18 cellular contexts compared by ENCODE assay signal in the genomic region with DNA sequence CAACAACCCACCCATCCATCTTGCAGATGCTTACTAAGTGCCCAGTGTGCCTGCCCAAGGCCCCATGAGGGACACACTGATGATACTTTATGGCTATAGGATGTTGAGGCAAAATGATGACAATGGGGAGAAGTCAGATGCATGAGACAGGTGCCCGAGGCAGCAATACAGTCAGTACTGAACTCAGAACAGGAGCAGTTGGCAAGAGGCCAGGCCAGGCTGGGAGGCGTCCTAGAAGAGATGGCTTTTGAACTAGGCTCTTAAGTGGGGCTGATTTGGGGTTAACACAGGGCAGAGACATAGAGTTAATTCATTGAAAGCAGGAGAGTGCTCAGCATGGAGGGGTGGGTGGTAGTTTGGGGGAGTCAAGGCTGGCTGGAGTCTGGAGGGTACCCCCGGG. TPM values are rescaled to one million over a fixed set of nuclear protein-coding genes. Genes with fewer than 3 reads are reported as not detected.
DNase-seq lines count a peak whose midpoint lies in the region; ATAC-seq, FAIRE-seq and TF ChIP-seq lines count a peak whose summit lies in the region.
"Had no signal": no experiment of that assay in that cellular context is flagged by ENCODE, and none has a peak within 500 bp of the region (broad histone marks: within the 10 kb centered on the region; RNA-seq: fewer than 3 reads in every experiment).

No MANE protein-coding gene starts in this region.

- TF ChIP-seq POLR2A in HepG2 (IDR thresholded peaks at IDR 0.05; ENCODE audit: insufficient read depth in 1 of 2, low read depth in 2 of 2, low read length in 2 of 2) (no peak), right lobe of liver (IDR thresholded peaks at IDR 0.05) (no peak)

- H3K4me1 ChIP-seq in HepG2 (ENCODE audit: insufficient read depth, low read length) (no peaks in the 10 kb centered on the region), right lobe of liver (no peaks in the 10 kb centered on the region), GM23338 (ENCODE audit: insufficient read depth) (no peaks in the 10 kb centered on the region)
- H3K4me1 ChIP-seq: SJCRH30 had no signal

- peaks cover 6% of the 10 kb centered on the region for H3K27me3 Mint-ChIP-seq in endothelial cell (ENCODE audit: unreplicated experiment)
- peaks cover 4% of the 10 kb centered on the region for H3K27me3 Mint-ChIP-seq in GM23338 (ENCODE audit: insufficient read depth, low read depth, poor library complexity)

- DNase-seq in HepG2 (ENCODE audit: low spot score) (no peak), right lobe of liver (no peak), NCI-H1105 treated with DMSO at 0.1 percent for 48 hours (lab: John Stamatoyannopoulos, UW) (peak; percentile 30), endothelial cell (ENCODE audit: low spot score) (no peak), SHP77 (lab: John Stamatoyannopoulos, UW) (no peak), putamen (ENCODE audit: low spot score) (no peak), GM23338 (ENCODE audit: low spot score) (no peak)
- DNase-seq: GDM1, HCEC 1CT, KBM-7, NCI-H1417, NCI-H1930, NCI-H524, NCI-H82 had no signal

- no peaks in the 10 kb centered on the region for H4K20me1 ChIP-seq in HepG2 (ENCODE audit: insufficient read depth, low read length)
- H4K20me1 ChIP-seq in GM23338 (replicated peaks; ENCODE audit: insufficient read depth), result no peaks in the 10 kb centered on the region; the same call in 1 of the 2 replicates

- no peak for TF ChIP-seq CTCF in HepG2 (CRISPR knock-in tag; IDR thresholded peaks at IDR 0.05)
- TF ChIP-seq CTCF in right lobe of liver (IDR thresholded peaks at IDR 0.05), result no peak
- TF ChIP-seq CTCF in endothelial cell (IDR thresholded peaks at IDR 0.05; ENCODE audit: unreplicated experiment), result no peak
- TF ChIP-seq CTCF in GM23338 (conservative IDR thresholded peaks at IDR 0.05; ENCODE audit: low read depth in 2 of 2), result no peak

- 87% methylated on average over 2 of the region's 3 CpGs for WGBS in HepG2 (ENCODE audit: low lambda C conversion rate)
- 70% methylated on average over 2 of the region's 3 CpGs for WGBS in right lobe of liver (ENCODE audit: insufficient coverage, low coverage, low lambda C conversion rate, missing lambda C conversion rate)

- H3K27ac ChIP-seq in HepG2 (ENCODE audit: extremely low read length, insufficient read depth, low read length) (no peak overlapping the region), right lobe of liver (no peak overlapping the region), GM23338 (ENCODE audit: low read depth) (no peak overlapping the region)
- H3K27ac ChIP-seq: C4-2B, SJCRH30 had no signal

- H3K27me3 ChIP-seq in HepG2 (ENCODE audit: control insufficient read depth in 1 of 2, insufficient read depth in 2 of 2, low read length in 2 of 2) (no peaks in the 10 kb centered on the region), right lobe of liver (no peaks in the 10 kb centered on the region), GM23338 (ENCODE audit: insufficient read depth) (no peaks in the 10 kb centered on the region)
- H3K27me3 ChIP-seq: SJCRH30 had no signal

- CTCF ChIA-PET in HepG2 (lab: Yijun Ruan, JAX; ENCODE audit: low intra/inter-chr PET ratio, low total read pairs), result no interaction called here

- no peaks in the 10 kb centered on the region for H3K79me2 ChIP-seq in HepG2 (ENCODE audit: insufficient read depth, low read length)
- H3K79me2 ChIP-seq in GM23338 (replicated peaks; ENCODE audit: insufficient read depth), result no peaks in the 10 kb centered on the region

- no peak for TF ChIP-seq EP300 in HepG2 (IDR thresholded peaks at IDR 0.05; ENCODE audit: low read depth in 2 of 2, low read length in 2 of 2)
- no peak for TF ChIP-seq EP300 in HepG2 (CRISPR knock-in tag; IDR thresholded peaks at IDR 0.05; ENCODE audit: borderline replicate concordance)

- intact Hi-C loops in HepG2 (cut with micrococcal nuclease; ENCODE audit: unreplicated experiment) (no loop called here), right lobe of liver (cut with DNase I) (no loop called here)

- in situ Hi-C loops in HepG2 (cut with HindIII; ENCODE audit: extremely low pct_ligation_motif_present, low pct_unique_long_range_greater_than_20kb), result no loop called here

- no peak for FAIRE-seq in HepG2 (lab: Jason Lieb, UNC)

- H3K36me3 Mint-ChIP-seq in endothelial cell (ENCODE audit: low read depth, unreplicated experiment) (peaks cover 9% of the 10 kb centered on the region), GM23338 (ENCODE audit: low read depth) (peaks cover 24% of the 10 kb centered on the region)

- TF ChIP-seq RAD21 in HepG2 (CRISPR knock-in tag; IDR thresholded peaks at IDR 0.05), result no peak

- H3K36me3 ChIP-seq in HepG2 (replicated peaks in 1 of 2; ENCODE audit: control insufficient read depth in 1 of 2, insufficient read depth in 2 of 2, low read length in 2 of 2) (peaks cover 6 to 34% of the 10 kb centered on the region in 2 experiments; a peak in 3 of 5 replicates), right lobe of liver (peaks cover 0 to 8% (median 2%) of the 10 kb centered on the region in 4 donors), GM23338 (ENCODE audit: insufficient read depth) (no peaks in the 10 kb centered on the region)
- H3K36me3 ChIP-seq: SJCRH30 had no signal

- POLR2A ChIA-PET in HepG2 (lab: Yijun Ruan, JAX), result no interaction called here

- BruUV-seq in HepG2 (replicated peaks; lab: Mats Ljungman, UMichigan), result no TSS peak

- H3K4me3 ChIP-seq in HepG2 (replicated peaks in 1 of 3; ENCODE audit: insufficient read depth in 1 of 3, low read depth in 2 of 3, low read length in 3 of 3) (no peak overlapping the region), right lobe of liver (no peak overlapping the region), GM23338 (no peak overlapping the region)
- H3K4me3 ChIP-seq: SJCRH30 had no signal

- H3F3A ChIP-seq in GM23338 (replicated peaks; ENCODE audit: low read depth), result no peaks in the 10 kb centered on the region

- H3K4me3 Mint-ChIP-seq in endothelial cell (ENCODE audit: unreplicated experiment), result peak overlapping the region; percentile 24
- no peak overlapping the region for H3K4me3 Mint-ChIP-seq in GM23338
- H3K4me3 Mint-ChIP-seq: T-helper 1 cell treated with Interleukin-12 subunit alpha and Interleukin-12 subunit beta and Interleukin-4 antibody, amounts not matched to agents 30 μg/mL and 1 μg/mL, for 36 hours had no signal

- ATAC-seq in HepG2 (no peak), right lobe of liver (no peak), GM23338 (no peak)

- H2AFZ ChIP-seq in HepG2 (ENCODE audit: low read length) (no peak overlapping the region), GM23338 (no peak overlapping the region)

- H3K4me2 ChIP-seq in HepG2 (ENCODE audit: low read depth, low read length) (no peak overlapping the region), GM23338 (no peak overlapping the region)

- H3K9me2 ChIP-seq in GM23338 (ENCODE audit: insufficient read depth), result no peaks in the 10 kb centered on the region

- H3K9me3 Mint-ChIP-seq in endothelial cell (ENCODE audit: unreplicated experiment), result no peaks in the 10 kb centered on the region
- H3K9me3 Mint-ChIP-seq in GM23338, result no peaks in the 10 kb centered on the region
- H3K9me3 Mint-ChIP-seq: T-helper 1 cell treated with Interleukin-12 subunit alpha and Interleukin-12 subunit beta and Interleukin-4 antibody, amounts not matched to agents 30 μg/mL and 1 μg/mL, for 36 hours had no signal

- H3K4me1 Mint-ChIP-seq in endothelial cell (ENCODE audit: unreplicated experiment), result no peaks in the 10 kb centered on the region
- H3K4me1 Mint-ChIP-seq in GM23338, result no peaks in the 10 kb centered on the region

- H3K9me3 ChIP-seq in HepG2 (ENCODE audit: low read length) (no peaks in the 10 kb centered on the region), right lobe of liver (no peaks in the 10 kb centered on the region)
- H3K9me3 ChIP-seq: SJCRH30 had no signal

- no peak overlapping the region for H3K27ac Mint-ChIP-seq in endothelial cell (ENCODE audit: unreplicated experiment)
- H3K27ac Mint-ChIP-seq in GM23338, result no peak overlapping the region
- H3K27ac Mint-ChIP-seq: T-helper 1 cell treated with Interleukin-12 subunit alpha and Interleukin-12 subunit beta and Interleukin-4 antibody, amounts not matched to agents 30 μg/mL and 1 μg/mL, for 36 hours had no signal

- no peak overlapping the region for H3K9ac ChIP-seq in HepG2 (ENCODE audit: insufficient read depth, low read depth, low read length)

RNA-seq across cellular contexts. Expression of a gene that starts 15.6 kb away (rescaled TPM):
- 5.5 and 8.5 TPM in 2 replicates for total RNA-seq in HepG2 (2016; rRNA removed; fragmentation: Illumina TruSeq; extraction: Trizol)
- 0.81 and 0.88 TPM in 2 replicates for total RNA-seq in HepG2 (2016; cell fraction: cytosol; rRNA removed; fragmentation: Illumina TruSeq; extraction: Trizol; ENCODE audit: low read depth)
- 7.0 and 7.8 TPM in 2 replicates for total RNA-seq in HepG2 (2016; cell fraction: insoluble cytoplasmic fraction; rRNA removed; fragmentation: Illumina TruSeq; extraction: Trizol)
- 2.5 and 3.2 TPM in 2 replicates for total RNA-seq in HepG2 (2016; cell fraction: membrane; rRNA removed; fragmentation: Illumina TruSeq; extraction: Trizol)
- 15.0 and 17.9 TPM in 2 replicates for total RNA-seq in HepG2 (2016; cell fraction: nucleus; rRNA removed; fragmentation: Illumina TruSeq; extraction: Trizol)
- polyA plus RNA-seq in HepG2 (2011; rRNA removed), result 6.7 and 9.2 TPM in 2 replicates
- 8.0 and 9.7 TPM in 2 replicates for polyA plus RNA-seq in HepG2 (2011; cell fraction: cytosol; rRNA removed)
- 11.1 and 13.1 TPM in 2 replicates for polyA plus RNA-seq in HepG2 (2011; cell fraction: nucleus; rRNA removed)
- polyA plus RNA-seq in HepG2 (2012), result 10.7 and 11.6 TPM in 2 replicates
- 1.7 and 1.8 TPM in 2 replicates for polyA plus RNA-seq in HepG2 (2016; cell fraction: cytosol; fragmentation: Illumina TruSeq; extraction: Trizol; ENCODE audit: low read depth)
- 7.6 and 10.5 TPM in 2 replicates for polyA plus RNA-seq in HepG2 (2016; cell fraction: insoluble cytoplasmic fraction; fragmentation: Illumina TruSeq; extraction: Trizol; ENCODE audit: low read depth)
- polyA plus RNA-seq in HepG2 (2016; cell fraction: membrane; fragmentation: Illumina TruSeq; extraction: Trizol; ENCODE audit: low read depth), result 2.6 and 3.9 TPM in 2 replicates
- polyA plus RNA-seq in HepG2 (2016; cell fraction: nucleus; fragmentation: Illumina TruSeq; extraction: Trizol; ENCODE audit: insufficient read depth, low read depth), result 33.1 and 37.0 TPM in 2 replicates
- polyA minus RNA-seq in HepG2 (2011; rRNA and poly(A)+ RNA removed; ENCODE audit: low replicate concordance), result 12.2 and 26.0 TPM in 2 replicates
- polyA minus RNA-seq in HepG2 (2011; cell fraction: cytosol; rRNA and poly(A)+ RNA removed), result 14.8 and 15.8 TPM in 2 replicates
- 5.7 and 7.3 TPM in 2 replicates for polyA minus RNA-seq in HepG2 (2011; cell fraction: nucleus; rRNA and poly(A)+ RNA removed)
- total RNA-seq in right lobe of liver, result 10 to 100 TPM; 18.4 to 34.1 (median 28.8) TPM
- 26.6 TPM for total RNA-seq in endothelial cell (ENCODE audit: unreplicated experiment)
- total RNA-seq in GM23338 (2014; rRNA removed; shearing (Covaris generic)), result 37.0 and 37.1 TPM in 2 replicates
- 10.2 and 10.4 TPM in 2 replicates for polyA plus RNA-seq in GM23338 (2016; fragmentation: Nextera tagmentation; extraction: Ambion mirVana)

RNA-seq across cellular contexts. Expression of a gene that starts 29.7 kb away (rescaled TPM):
- not detected in 2 replicates for total RNA-seq in HepG2 (2016; rRNA removed; fragmentation: Illumina TruSeq; extraction: Trizol)
- total RNA-seq in HepG2 (2016; cell fraction: cytosol; rRNA removed; fragmentation: Illumina TruSeq; extraction: Trizol; ENCODE audit: low read depth), result not detected in 2 replicates
- total RNA-seq in HepG2 (2016; cell fraction: insoluble cytoplasmic fraction; rRNA removed; fragmentation: Illumina TruSeq; extraction: Trizol), result not detected in 2 replicates
- total RNA-seq in HepG2 (2016; cell fraction: membrane; rRNA removed; fragmentation: Illumina TruSeq; extraction: Trizol), result not detected in 2 replicates
- not detected in 2 replicates for total RNA-seq in HepG2 (2016; cell fraction: nucleus; rRNA removed; fragmentation: Illumina TruSeq; extraction: Trizol)
- not detected in 2 replicates for polyA plus RNA-seq in HepG2 (2011; rRNA removed)
- not detected in 2 replicates for polyA plus RNA-seq in HepG2 (2011; cell fraction: cytosol; rRNA removed)
- polyA plus RNA-seq in HepG2 (2011; cell fraction: nucleus; rRNA removed), result not detected in 2 replicates
- polyA plus RNA-seq in HepG2 (2012), result not detected in 2 replicates
- polyA plus RNA-seq in HepG2 (2016; cell fraction: cytosol; fragmentation: Illumina TruSeq; extraction: Trizol; ENCODE audit: low read depth), result not detected in 2 replicates
- polyA plus RNA-seq in HepG2 (2016; cell fraction: insoluble cytoplasmic fraction; fragmentation: Illumina TruSeq; extraction: Trizol; ENCODE audit: low read depth), result not detected in 2 replicates
- polyA plus RNA-seq in HepG2 (2016; cell fraction: membrane; fragmentation: Illumina TruSeq; extraction: Trizol; ENCODE audit: low read depth), result not detected in 2 replicates
- not detected in 2 replicates for polyA plus RNA-seq in HepG2 (2016; cell fraction: nucleus; fragmentation: Illumina TruSeq; extraction: Trizol; ENCODE audit: insufficient read depth, low read depth)
- polyA minus RNA-seq in HepG2 (2011; rRNA and poly(A)+ RNA removed; ENCODE audit: low replicate concordance), result not detected in 2 replicates
- not detected in 2 replicates for polyA minus RNA-seq in HepG2 (2011; cell fraction: cytosol; rRNA and poly(A)+ RNA removed)
- not detected in 2 replicates for polyA minus RNA-seq in HepG2 (2011; cell fraction: nucleus; rRNA and poly(A)+ RNA removed)
- total RNA-seq in right lobe of liver, result 100 to 1,000 TPM; 208 to 722 (median 309) TPM
- not detected for total RNA-seq in endothelial cell (ENCODE audit: unreplicated experiment)
- total RNA-seq in GM23338 (2014; rRNA removed; shearing (Covaris generic)), result not detected in 2 replicates
- 0.57 TPM in 1 of 2 replicates, not detected in the other for polyA plus RNA-seq in GM23338 (2016; fragmentation: Nextera tagmentation; extraction: Ambion mirVana)
- total RNA-seq: RPMI7951, SJCRH30 had no signal

RNA-seq across cellular contexts. Expression of a gene that starts 39.1 kb away (rescaled TPM):
- total RNA-seq in HepG2 (2016; rRNA removed; fragmentation: Illumina TruSeq; extraction: Trizol) (3.3 and 6.8 TPM in 2 replicates), right lobe of liver (10 to 100 TPM; 12.6 to 32.7 (median 21.5) TPM), endothelial cell (ENCODE audit: unreplicated experiment) (44.6 TPM)
- total RNA-seq in HepG2 (2016; cell fraction: cytosol; rRNA removed; fragmentation: Illumina TruSeq; extraction: Trizol; ENCODE audit: low read depth), result 1.4 and 1.8 TPM in 2 replicates
- 3.2 and 8.2 TPM in 2 replicates for total RNA-seq in HepG2 (2016; cell fraction: insoluble cytoplasmic fraction; rRNA removed; fragmentation: Illumina TruSeq; extraction: Trizol)
- total RNA-seq in HepG2 (2016; cell fraction: membrane; rRNA removed; fragmentation: Illumina TruSeq; extraction: Trizol), result 3.1 TPM in 2 replicates
- 8.8 and 10.7 TPM in 2 replicates for total RNA-seq in HepG2 (2016; cell fraction: nucleus; rRNA removed; fragmentation: Illumina TruSeq; extraction: Trizol)
- polyA plus RNA-seq in HepG2 (2011; rRNA removed) (8.0 and 10.8 TPM in 2 replicates), GM23338 (2016; fragmentation: Nextera tagmentation; extraction: Ambion mirVana) (5.3 and 6.0 TPM in 2 replicates)
- polyA plus RNA-seq in HepG2 (2011; cell fraction: cytosol; rRNA removed), result 6.6 and 7.8 TPM in 2 replicates
- polyA plus RNA-seq in HepG2 (2011; cell fraction: nucleus; rRNA removed), result 20.3 and 24.2 TPM in 2 replicates
- polyA plus RNA-seq in HepG2 (2012), result 3.0 and 3.5 TPM in 2 replicates
- 0.63 and 0.74 TPM in 2 replicates for polyA plus RNA-seq in HepG2 (2016; cell fraction: cytosol; fragmentation: Illumina TruSeq; extraction: Trizol; ENCODE audit: low read depth)
- polyA plus RNA-seq in HepG2 (2016; cell fraction: insoluble cytoplasmic fraction; fragmentation: Illumina TruSeq; extraction: Trizol; ENCODE audit: low read depth), result 3.0 and 3.7 TPM in 2 replicates
- 1.5 and 2.2 TPM in 2 replicates for polyA plus RNA-seq in HepG2 (2016; cell fraction: membrane; fragmentation: Illumina TruSeq; extraction: Trizol; ENCODE audit: low read depth)
- polyA plus RNA-seq in HepG2 (2016; cell fraction: nucleus; fragmentation: Illumina TruSeq; extraction: Trizol; ENCODE audit: insufficient read depth, low read depth), result 19.5 and 22.7 TPM in 2 replicates
- polyA minus RNA-seq in HepG2 (2011; rRNA and poly(A)+ RNA removed; ENCODE audit: low replicate concordance), result 25.8 and 85.0 TPM in 2 replicates
- 5.1 and 6.3 TPM in 2 replicates for polyA minus RNA-seq in HepG2 (2011; cell fraction: cytosol; rRNA and poly(A)+ RNA removed)
- polyA minus RNA-seq in HepG2 (2011; cell fraction: nucleus; rRNA and poly(A)+ RNA removed), result 6.6 and 7.5 TPM in 2 replicates
- total RNA-seq in GM23338 (2014; rRNA removed; shearing (Covaris generic)), result 8.9 and 13.4 TPM in 2 replicates

RNA-seq across cellular contexts. Expression of a gene that starts 48.2 kb away (rescaled TPM):
- total RNA-seq in HepG2 (2016; rRNA removed; fragmentation: Illumina TruSeq; extraction: Trizol) (1.2 and 1.3 TPM in 2 replicates), right lobe of liver (10 to 100 TPM; 25.5 to 85.7 (median 32.3) TPM), endothelial cell (ENCODE audit: unreplicated experiment) (1.3 TPM)
- total RNA-seq in HepG2 (2016; cell fraction: cytosol; rRNA removed; fragmentation: Illumina TruSeq; extraction: Trizol; ENCODE audit: low read depth), result 0.79 and 1.7 TPM in 2 replicates
- 1.2 and 1.7 TPM in 2 replicates for total RNA-seq in HepG2 (2016; cell fraction: insoluble cytoplasmic fraction; rRNA removed; fragmentation: Illumina TruSeq; extraction: Trizol)
- total RNA-seq in HepG2 (2016; cell fraction: membrane; rRNA removed; fragmentation: Illumina TruSeq; extraction: Trizol), result 1.1 and 2.0 TPM in 2 replicates
- 1.4 and 2.0 TPM in 2 replicates for total RNA-seq in HepG2 (2016; cell fraction: nucleus; rRNA removed; fragmentation: Illumina TruSeq; extraction: Trizol)
- polyA plus RNA-seq in HepG2 (2011; rRNA removed) (1.7 and 2.9 TPM in 2 replicates), GM23338 (2016; fragmentation: Nextera tagmentation; extraction: Ambion mirVana) (0.45 TPM in 1 of 2 replicates, not detected in the other)
- 1.9 and 3.2 TPM in 2 replicates for polyA plus RNA-seq in HepG2 (2011; cell fraction: cytosol; rRNA removed)
- polyA plus RNA-seq in HepG2 (2011; cell fraction: nucleus; rRNA removed), result 1.6 and 2.0 TPM in 2 replicates
- 0.92 and 1.3 TPM in 2 replicates for polyA plus RNA-seq in HepG2 (2012)
- 1.1 and 1.5 TPM in 2 replicates for polyA plus RNA-seq in HepG2 (2016; cell fraction: cytosol; fragmentation: Illumina TruSeq; extraction: Trizol; ENCODE audit: low read depth)
- polyA plus RNA-seq in HepG2 (2016; cell fraction: insoluble cytoplasmic fraction; fragmentation: Illumina TruSeq; extraction: Trizol; ENCODE audit: low read depth), result 2.4 and 3.5 TPM in 2 replicates
- polyA plus RNA-seq in HepG2 (2016; cell fraction: membrane; fragmentation: Illumina TruSeq; extraction: Trizol; ENCODE audit: low read depth), result 0.64 and 0.90 TPM in 2 replicates
- polyA plus RNA-seq in HepG2 (2016; cell fraction: nucleus; fragmentation: Illumina TruSeq; extraction: Trizol; ENCODE audit: insufficient read depth, low read depth), result 1.9 and 2.9 TPM in 2 replicates
- 1.1 and 6.5 TPM in 2 replicates for polyA minus RNA-seq in HepG2 (2011; rRNA and poly(A)+ RNA removed; ENCODE audit: low replicate concordance)
- 0.99 and 1.4 TPM in 2 replicates for polyA minus RNA-seq in HepG2 (2011; cell fraction: cytosol; rRNA and poly(A)+ RNA removed)
- 1.5 TPM in 2 replicates for polyA minus RNA-seq in HepG2 (2011; cell fraction: nucleus; rRNA and poly(A)+ RNA removed)
- total RNA-seq in GM23338 (2014; rRNA removed; shearing (Covaris generic)), result not detected in 2 replicates

Comparison
In these comparisons a context has a peak if more than half of its experiments do, and no peak if none do; other contexts are left out.
1. RNA of a gene that starts 29.7 kb away (total RNA-seq): 208 to 722 TPM in right lobe of liver; not detected in GM23338, not detected in HepG2 and not detected in endothelial cell (single experiment); every median in the first group is over 100 times any median in the second.